ENCODE assay signal across 1 cellular context in the genomic region with DNA sequence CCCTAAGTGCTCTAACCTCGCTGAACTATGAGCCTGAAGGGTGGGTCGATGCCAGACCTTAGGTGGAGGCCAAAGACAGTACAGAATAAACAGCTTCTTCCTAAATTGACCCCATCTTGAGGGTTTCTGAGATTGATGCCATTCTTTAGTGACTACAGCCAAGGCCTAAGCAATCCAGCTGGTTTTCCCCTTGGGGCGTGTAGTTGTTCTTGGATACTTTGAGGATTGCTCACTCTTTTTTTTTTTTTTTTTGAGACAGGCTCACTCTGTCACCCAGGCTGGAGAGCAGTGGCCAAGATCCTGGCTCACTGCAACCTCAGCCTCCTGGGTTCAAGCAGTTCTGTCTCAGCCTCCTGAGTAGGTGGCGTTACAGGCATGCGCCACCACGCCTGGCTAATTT.
TF ChIP-seq lines count a peak whose summit lies in the region.

No MANE protein-coding gene starts in this region.

TF ChIP-seq in HCT116, 20 proteins besides CTCF, POLR2A, EP300 and RAD21:
- TF ChIP-seq POLR2AphosphoS5 (IDR thresholded peaks at IDR 0.05; ENCODE audit: low read depth, low read length) = no peak
- TF ChIP-seq FOSL1 (IDR thresholded peaks at IDR 0.05; ENCODE audit: low read depth) = no peak
- no peak for TF ChIP-seq CBX3 (IDR thresholded peaks at IDR 0.05; ENCODE audit: low read depth)
